9 cellular contexts compared by ENCODE assay signal in the genomic region with DNA sequence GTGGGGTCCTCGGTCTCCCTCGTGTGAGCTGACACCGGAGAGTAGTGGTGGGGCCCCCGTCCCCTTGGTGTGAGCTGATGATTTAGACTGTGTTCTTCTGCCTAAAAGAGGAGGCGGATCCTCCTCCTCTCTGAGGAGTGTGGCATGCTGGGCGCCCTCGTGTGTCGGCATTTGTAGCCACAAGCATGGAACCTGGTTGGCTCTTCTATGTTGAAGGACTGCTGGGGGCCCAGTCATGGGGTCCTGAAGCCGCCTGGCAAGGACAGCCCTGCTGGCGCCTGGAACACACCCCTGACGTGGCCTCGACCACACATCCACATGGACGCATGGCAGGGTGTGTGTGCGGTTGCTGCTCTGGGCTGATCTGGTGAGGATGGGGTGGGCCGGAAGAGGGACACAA. TPM values are rescaled to one million over a fixed set of nuclear protein-coding genes. Genes with fewer than 3 reads are reported as not detected.
A peak's percentile ranks its signal among the peaks of the same experiment; 100 is the strongest.
DNase-seq lines count a peak whose midpoint lies in the region; ATAC-seq and TF ChIP-seq lines count a peak whose summit lies in the region.
"Had no signal": no experiment of that assay in that cellular context is flagged by ENCODE, and none has a peak within 500 bp of the region (broad histone marks: within the 10 kb centered on the region; RNA-seq: fewer than 3 reads in every experiment).

No MANE protein-coding gene starts in this region.

- DNase-seq in D341Med (ENCODE audit: low spot score) (peak; percentile 57), glomerular visceral epithelial cell (ENCODE audit: extremely low spot score) (no peak), prostate gland (ENCODE audit: low spot score) (no peak), NCI-H1436 treated with DMSO at 0.1 percent for 48 hours (lab: John Stamatoyannopoulos, UW) (no peak)
- peak; percentile 50 for DNase-seq in Jurkat, Clone E6-1 (ENCODE audit: low read depth, low spot score)
- no peak for DNase-seq in central memory CD8-positive, alpha-beta T cell (ENCODE audit: low spot score in 2 of 2)

- peaks cover 5% of the 10 kb centered on the region in 2 donors for H3K36me3 ChIP-seq in prostate gland

- peak; percentile 14 for ATAC-seq in central memory CD8-positive, alpha-beta T cell (replicated peaks; ENCODE audit: extremely low read depth, poor library complexity, severe bottlenecking)
- no peak for ATAC-seq in esophagus mucosa

- TF ChIP-seq CTCF in nephron (IDR thresholded peaks at IDR 0.05; ENCODE audit: unreplicated experiment in 3 of 3) (peak; percentile 14 to 39 (median 19)), prostate gland (IDR thresholded peaks at IDR 0.05) (no peak)

- H3K4me3 ChIP-seq in Jurkat, Clone E6-1 (ENCODE audit: low read length) = no peak overlapping the region
- H3K4me3 ChIP-seq in prostate gland = no peak overlapping the region
- H3K4me3 ChIP-seq: lung had no signal

- no peaks in the 10 kb centered on the region for H3K27me3 Mint-ChIP-seq in central memory CD8-positive, alpha-beta T cell
- H3K27me3 Mint-ChIP-seq in nephron (ENCODE audit: low read depth) = no peaks in the 10 kb centered on the region

- H3K27ac Mint-ChIP-seq in central memory CD8-positive, alpha-beta T cell (ENCODE audit: low read depth) = peak overlapping the region; percentile 27
- H3K27ac Mint-ChIP-seq in nephron = peak overlapping the region in 1 of 3 experiments; percentile 30

- H3K36me3 Mint-ChIP-seq in central memory CD8-positive, alpha-beta T cell (ENCODE audit: insufficient read depth) = peaks cover 19% of the 10 kb centered on the region
- H3K36me3 Mint-ChIP-seq in nephron (ENCODE audit: low read depth) = peaks cover 57% of the 10 kb centered on the region

- H3K27me3 ChIP-seq in prostate gland (replicated peaks; ENCODE audit: insufficient read depth) = no peaks in the 10 kb centered on the region

- TF ChIP-seq POLR2A in prostate gland (IDR thresholded peaks at IDR 0.05) = no peak

- H3K9me3 Mint-ChIP-seq in central memory CD8-positive, alpha-beta T cell = no peaks in the 10 kb centered on the region
- H3K9me3 Mint-ChIP-seq in nephron = no peaks in the 10 kb centered on the region

- no peaks in the 10 kb centered on the region for H3K9me3 ChIP-seq in prostate gland

- intact Hi-C loops in prostate gland (cut with DNase I) = loop anchor here (5.0 kb wide), 1 partner anchor 129 kb away; no protein-coding TSS in a partner anchor

- H3K27ac ChIP-seq in prostate gland = no peak overlapping the region

- H3K4me1 ChIP-seq in prostate gland (replicated peaks) = peaks cover 2% of the 10 kb centered on the region

- H3K4me3 Mint-ChIP-seq in central memory CD8-positive, alpha-beta T cell = no peak overlapping the region
- no peak overlapping the region for H3K4me3 Mint-ChIP-seq in nephron

- WGBS in prostate gland = 68% methylated on average over 15 of the region's 15 CpGs

- H3K4me1 Mint-ChIP-seq in central memory CD8-positive, alpha-beta T cell = peaks cover 23% of the 10 kb centered on the region
- H3K4me1 Mint-ChIP-seq in nephron = peaks cover 10% of the 10 kb centered on the region

RNA-seq across cellular contexts. Expression of a gene that starts 50.2 kb away (rescaled TPM):
- 65.0 TPM for polyA plus RNA-seq in Jurkat, Clone E6-1 (2012; ENCODE audit: insufficient read depth, insufficient read length)
- 10 to 100 TPM; 35.1 to 70.2 TPM for total RNA-seq in prostate gland
- 34.9 TPM for total RNA-seq in esophagus mucosa

Comparison
In these comparisons a context has a peak if more than half of its experiments do, and no peak if none do; other contexts are left out.
1. DNase-seq: peak in D341Med (single experiment) and Jurkat, Clone E6-1 (single experiment); none in central memory CD8-positive, alpha-beta T cell (0 of 2), glomerular visceral epithelial cell (single experiment), prostate gland (single experiment) and NCI-H1436 treated with DMSO at 0.1 percent for 48 hours (single experiment).
2. CTCF ChIP-seq: peak in nephron (3 of 3); none in prostate gland (0 of 4).